Comparison of ENCODE assay signal across 1 cellular context in the genomic region with DNA sequence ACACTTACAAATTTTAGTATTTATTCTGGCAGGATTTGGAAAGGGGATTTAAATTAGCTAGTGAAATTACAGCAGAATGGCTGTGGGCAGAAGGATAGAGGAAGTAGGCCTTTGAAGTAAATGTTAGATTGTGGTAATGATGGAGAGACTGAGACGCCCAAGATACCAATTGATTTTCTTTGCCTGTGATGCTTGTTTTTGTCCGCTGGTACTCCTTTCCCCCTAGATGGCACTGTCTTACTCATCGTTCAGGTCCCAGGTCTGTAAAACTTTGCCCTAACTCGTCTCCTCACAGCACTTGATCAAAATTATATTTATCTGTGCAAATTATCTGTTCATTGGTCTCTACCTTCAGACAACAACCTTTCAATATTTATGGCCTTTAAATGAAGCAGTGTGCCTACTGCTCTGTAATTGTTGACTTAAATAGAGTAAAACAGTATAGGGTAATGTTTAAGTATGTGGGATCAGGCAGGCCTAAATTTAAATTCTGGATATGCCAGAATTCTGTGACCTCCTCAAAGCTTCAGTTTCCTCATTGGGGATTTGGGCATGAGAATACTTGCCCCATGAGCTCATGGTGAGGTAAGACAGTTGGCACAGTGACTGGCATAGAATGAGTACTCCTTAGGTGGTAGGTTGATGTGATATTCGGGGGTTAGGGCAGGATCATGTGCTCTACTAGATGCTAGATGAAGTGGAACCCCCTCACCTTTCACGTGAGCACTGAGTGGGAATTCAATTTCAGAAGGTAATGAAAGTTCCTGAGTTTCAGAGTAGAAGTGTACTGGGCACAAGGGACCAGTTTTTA.
TF ChIP-seq lines count a peak whose summit lies in the region.

No MANE protein-coding gene starts in this region.

TF ChIP-seq in H1, 55 proteins besides CTCF, POLR2A, EP300 and RAD21 (continued from another document):
- TF ChIP-seq CHD7 (IDR thresholded peaks at IDR 0.05; ENCODE audit: insufficient replicate concordance, low read length) (no peak), EZH2 (IDR thresholded peaks at IDR 0.05; ENCODE audit: low read depth, low read length, severe bottlenecking) (no peak), TCF12 (IDR thresholded peaks at IDR 0.05; ENCODE audit: low read depth, low read length) (no peak), NRF1 (IDR thresholded peaks at IDR 0.05; ENCODE audit: low read depth, low read length) (no peak), MAFK (IDR thresholded peaks at IDR 0.05; ENCODE audit: low read depth, low read length) (no peak), GTF2F1 (IDR thresholded peaks at IDR 0.05; ENCODE audit: borderline replicate concordance, low read depth, low read length) (no peak), KDM1A (IDR thresholded peaks at IDR 0.05; ENCODE audit: borderline replicate concordance, low read length) (no peak), CTBP2 (IDR thresholded peaks at IDR 0.05; ENCODE audit: borderline replicate concordance, insufficient read depth, insufficient read length, low read length) (no peak), ATF2 (IDR thresholded peaks at IDR 0.05; ENCODE audit: low read length) (no peak), EGR1 (IDR thresholded peaks at IDR 0.05; ENCODE audit: borderline replicate concordance, low read depth, low read length) (no peak), GABPA (IDR thresholded peaks at IDR 0.05; ENCODE audit: borderline replicate concordance, insufficient read depth, low read length) (no peak), RFX5 (IDR thresholded peaks at IDR 0.05; ENCODE audit: borderline replicate concordance, low read depth, low read length) (no peak), RXRA (IDR thresholded peaks at IDR 0.05; ENCODE audit: insufficient read depth, low read depth, low read length) (no peak), BRCA1 (IDR thresholded peaks at IDR 0.05; ENCODE audit: low read depth, low read length) (no peak), SP1 (IDR thresholded peaks at IDR 0.05; ENCODE audit: low read depth, low read length) (no peak)
- TF ChIP-seq, protein P1, sequence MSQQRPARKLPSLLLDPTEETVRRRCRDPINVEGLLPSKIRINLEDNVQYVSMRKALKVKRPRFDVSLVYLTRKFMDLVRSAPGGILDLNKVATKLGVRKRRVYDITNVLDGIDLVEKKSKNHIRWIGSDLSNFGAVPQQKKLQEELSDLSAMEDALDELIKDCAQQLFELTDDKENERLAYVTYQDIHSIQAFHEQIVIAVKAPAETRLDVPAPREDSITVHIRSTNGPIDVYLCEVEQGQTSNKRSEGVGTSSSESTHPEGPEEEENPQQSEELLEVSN (IDR thresholded peaks at IDR 0.05), result no peak
